Comparison of ENCODE assay signal across 21 cellular contexts in genomic region chr1:31672988-31673387, GRCh38. TPM values are rescaled to one million over a fixed set of nuclear protein-coding genes. Genes with fewer than 3 reads are reported as not detected.
A peak's percentile ranks its signal among the peaks of the same experiment; 100 is the strongest.
DNase-seq lines count a peak whose midpoint lies in the region; ATAC-seq and TF ChIP-seq lines count a peak whose summit lies in the region.
"Had no signal": no experiment of that assay in that cellular context is flagged by ENCODE, and none has a peak within 500 bp of the region (broad histone marks: within the 10 kb centered on the region; RNA-seq: fewer than 3 reads in every experiment).

No MANE protein-coding gene starts in this region.

- no peaks in the 10 kb centered on the region for H3K36me3 Mint-ChIP-seq in brain

- H3K4me3 ChIP-seq in stomach smooth muscle (ENCODE audit: low read length in 2 of 2) = no peak overlapping the region
- H3K4me3 ChIP-seq: colonic mucosa, HAP-1, upper lobe of right lung had no signal

- TF ChIP-seq CTCF in brain (conservative IDR thresholded peaks at IDR 0.05) = no peak

- no peaks in the 10 kb centered on the region for H3K9me3 Mint-ChIP-seq in brain
- H3K9me3 Mint-ChIP-seq: naive B cell had no signal

- peak overlapping the region in 1 of 2 donors; percentile 58 for H3K9ac ChIP-seq in stomach smooth muscle (ENCODE audit: low read length in 2 of 2)

- peak overlapping the region; percentile 85 for H3K27ac ChIP-seq in stomach smooth muscle (ENCODE audit: low read length)
- H3K27ac ChIP-seq: colonic mucosa, upper lobe of right lung, VCaP had no signal

- H3K4me1 Mint-ChIP-seq in brain = peaks cover 77% of the 10 kb centered on the region

- H3K9me3 ChIP-seq in stomach smooth muscle (ENCODE audit: control insufficient read depth in 2 of 2, low read length in 2 of 2) = no peaks in the 10 kb centered on the region
- H3K9me3 ChIP-seq: colonic mucosa, HAP-1, upper lobe of right lung had no signal

- peaks cover 73% of the 10 kb centered on the region for H3K4me1 ChIP-seq in stomach smooth muscle (ENCODE audit: control insufficient read depth, insufficient read depth, low read length)
- H3K4me1 ChIP-seq: HAP-1 had no signal

- ATAC-seq in GM21381 (IDR thresholded peaks at IDR 0.05; ENCODE audit: unreplicated experiment) (no peak), GM18907 (IDR thresholded peaks at IDR 0.05; ENCODE audit: unreplicated experiment) (no peak), HG03457 (IDR thresholded peaks at IDR 0.05; ENCODE audit: unreplicated experiment) (no peak)
- ATAC-seq: upper lobe of right lung had no signal

- H3K27ac Mint-ChIP-seq in brain = peak overlapping the region in 4 of 5 experiments; percentile 28 to 97 (median 86)
- H3K27ac Mint-ChIP-seq: naive B cell had no signal

- DNase-seq in NCI-H1694 treated with DMSO at 0.1 percent for 48 hours (lab: John Stamatoyannopoulos, UW) = peak; percentile 92
- peak; percentile 25 for DNase-seq in inferior parietal cortex (ENCODE audit: extremely low spot score)
- DNase-seq in CD1c-positive myeloid dendritic cell (ENCODE audit: extremely low spot score) = no peak
- DNase-seq: activated CD8-positive, alpha-beta memory T cell treated with anti-CD3 and anti-CD28 coated beads for 24 hours; AML-193; amniotic stem cell; colonic mucosa; KBM-7; naive B cell; NCI-H1105; NCI-H226; stimulated activated CD8-positive, alpha-beta memory T cell treated with anti-CD3 and anti-CD28 coated beads, Interleukin-4, amount 100 ng/mL, for 48 hours; SW 1271; upper lobe of right lung had no signal

- no peaks in the 10 kb centered on the region for H3K27me3 Mint-ChIP-seq in brain

- no peak overlapping the region for H3K4me3 Mint-ChIP-seq in brain
- H3K4me3 Mint-ChIP-seq: naive B cell had no signal

- H3K36me3 ChIP-seq in stomach smooth muscle (ENCODE audit: control insufficient read depth in 2 of 2, insufficient read depth in 2 of 2, low read length in 2 of 2) = peaks cover 0 to 4% of the 10 kb centered on the region in 2 donors
- H3K36me3 ChIP-seq: colonic mucosa, HAP-1, upper lobe of right lung had no signal

- no peaks in the 10 kb centered on the region for H3K27me3 ChIP-seq in stomach smooth muscle (ENCODE audit: control insufficient read depth in 1 of 2, insufficient read depth in 2 of 2, low read length in 2 of 2)
- H3K27me3 ChIP-seq: colonic mucosa, upper lobe of right lung had no signal

RNA-seq across cellular contexts. Expression of gene PEF1, which starts 28.3 kb away (rescaled TPM):
- polyA plus RNA-seq in brain (ENCODE audit: insufficient read depth, low read depth, low replicate concordance) = 142 TPM

RNA-seq across cellular contexts. Expression of gene COL16A1, which starts 30.8 kb away (rescaled TPM):
- polyA plus RNA-seq in brain (ENCODE audit: insufficient read depth, low read depth, low replicate concordance) = 4.9 TPM

RNA-seq across cellular contexts. Expression of gene HCRTR1, which starts 55.5 kb away (rescaled TPM):
- polyA plus RNA-seq in brain (ENCODE audit: insufficient read depth, low read depth, low replicate concordance) = not detected
